Comparison of ENCODE assay signal across 2 cellular contexts in the genomic region with DNA sequence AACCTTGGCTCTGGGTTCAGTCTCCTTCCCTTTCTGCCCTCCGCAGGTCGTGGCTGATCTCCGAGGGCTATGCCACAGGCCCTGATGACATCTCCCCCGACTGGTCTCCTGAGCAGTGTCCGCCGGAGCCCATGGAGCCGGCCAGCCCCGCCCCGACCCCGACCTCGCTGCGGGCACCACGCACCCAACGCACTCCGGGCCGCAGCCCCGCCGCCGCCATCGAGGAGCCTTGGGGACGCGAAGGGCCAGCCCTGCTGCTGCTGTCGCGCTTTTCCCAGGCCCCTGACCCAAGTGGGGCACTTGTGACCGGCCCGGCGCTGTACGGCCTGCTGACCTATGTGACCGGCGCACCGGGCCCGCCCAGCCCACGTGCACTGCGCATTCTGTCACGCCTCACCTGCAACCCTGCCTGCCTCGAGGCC.
TF ChIP-seq lines count a peak whose summit lies in the region.

No MANE protein-coding gene starts in this region.

TF ChIP-seq in SK-N-SH, 30 proteins besides CTCF, POLR2A, EP300 and RAD21:
- TF ChIP-seq TAF1 (IDR thresholded peaks at IDR 0.05; ENCODE audit: borderline replicate concordance, low read depth, low read length): no peak
- no peak for TF ChIP-seq ELF1 (IDR thresholded peaks at IDR 0.05)
- TF ChIP-seq GATA2 (CRISPR knock-in tag; IDR thresholded peaks at IDR 0.05): no peak
- TF ChIP-seq GABPA (IDR thresholded peaks at IDR 0.05; ENCODE audit: low read depth): no peak
- no peak for TF ChIP-seq POLR2AphosphoS5 (IDR thresholded peaks at IDR 0.05; ENCODE audit: low read depth, low read length)
- TF ChIP-seq EZH2phosphoT487 (IDR thresholded peaks at IDR 0.05; ENCODE audit: borderline replicate concordance, low read depth): no peak
- TF ChIP-seq RXRA (IDR thresholded peaks at IDR 0.05; ENCODE audit: borderline replicate concordance, low read depth): no peak
- TF ChIP-seq, protein P1, sequence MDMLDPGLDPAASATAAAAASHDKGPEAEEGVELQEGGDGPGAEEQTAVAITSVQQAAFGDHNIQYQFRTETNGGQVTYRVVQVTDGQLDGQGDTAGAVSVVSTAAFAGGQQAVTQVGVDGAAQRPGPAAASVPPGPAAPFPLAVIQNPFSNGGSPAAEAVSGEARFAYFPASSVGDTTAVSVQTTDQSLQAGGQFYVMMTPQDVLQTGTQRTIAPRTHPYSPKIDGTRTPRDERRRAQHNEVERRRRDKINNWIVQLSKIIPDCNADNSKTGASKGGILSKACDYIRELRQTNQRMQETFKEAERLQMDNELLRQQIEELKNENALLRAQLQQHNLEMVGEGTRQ (IDR thresholded peaks at IDR 0.05; ENCODE audit: borderline replicate concordance, low read depth, low read length): no peak
- no peak for TF ChIP-seq TEAD4 (IDR thresholded peaks at IDR 0.05; ENCODE audit: borderline replicate concordance, insufficient read depth)
- TF ChIP-seq, protein P2, sequence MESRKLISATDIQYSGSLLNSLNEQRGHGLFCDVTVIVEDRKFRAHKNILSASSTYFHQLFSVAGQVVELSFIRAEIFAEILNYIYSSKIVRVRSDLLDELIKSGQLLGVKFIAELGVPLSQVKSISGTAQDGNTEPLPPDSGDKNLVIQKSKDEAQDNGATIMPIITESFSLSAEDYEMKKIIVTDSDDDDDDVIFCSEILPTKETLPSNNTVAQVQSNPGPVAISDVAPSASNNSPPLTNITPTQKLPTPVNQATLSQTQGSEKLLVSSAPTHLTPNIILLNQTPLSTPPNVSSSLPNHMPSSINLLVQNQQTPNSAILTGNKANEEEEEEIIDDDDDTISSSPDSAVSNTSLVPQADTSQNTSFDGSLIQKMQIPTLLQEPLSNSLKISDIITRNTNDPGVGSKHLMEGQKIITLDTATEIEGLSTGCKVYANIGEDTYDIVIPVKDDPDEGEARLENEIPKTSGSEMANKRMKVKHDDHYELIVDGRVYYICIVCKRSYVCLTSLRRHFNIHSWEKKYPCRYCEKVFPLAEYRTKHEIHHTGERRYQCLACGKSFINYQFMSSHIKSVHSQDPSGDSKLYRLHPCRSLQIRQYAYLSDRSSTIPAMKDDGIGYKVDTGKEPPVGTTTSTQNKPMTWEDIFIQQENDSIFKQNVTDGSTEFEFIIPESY (IDR thresholded peaks at IDR 0.05; ENCODE audit: borderline replicate concordance, low read depth): no peak
- TF ChIP-seq, protein P3, sequence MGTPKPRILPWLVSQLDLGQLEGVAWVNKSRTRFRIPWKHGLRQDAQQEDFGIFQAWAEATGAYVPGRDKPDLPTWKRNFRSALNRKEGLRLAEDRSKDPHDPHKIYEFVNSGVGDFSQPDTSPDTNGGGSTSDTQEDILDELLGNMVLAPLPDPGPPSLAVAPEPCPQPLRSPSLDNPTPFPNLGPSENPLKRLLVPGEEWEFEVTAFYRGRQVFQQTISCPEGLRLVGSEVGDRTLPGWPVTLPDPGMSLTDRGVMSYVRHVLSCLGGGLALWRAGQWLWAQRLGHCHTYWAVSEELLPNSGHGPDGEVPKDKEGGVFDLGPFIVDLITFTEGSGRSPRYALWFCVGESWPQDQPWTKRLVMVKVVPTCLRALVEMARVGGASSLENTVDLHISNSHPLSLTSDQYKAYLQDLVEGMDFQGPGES (IDR thresholded peaks at IDR 0.05; ENCODE audit: low read depth, low read length): no peak
- no peak for TF ChIP-seq FOSL2 (IDR thresholded peaks at IDR 0.05; ENCODE audit: borderline replicate concordance, low read depth)
- TF ChIP-seq, protein P4, sequence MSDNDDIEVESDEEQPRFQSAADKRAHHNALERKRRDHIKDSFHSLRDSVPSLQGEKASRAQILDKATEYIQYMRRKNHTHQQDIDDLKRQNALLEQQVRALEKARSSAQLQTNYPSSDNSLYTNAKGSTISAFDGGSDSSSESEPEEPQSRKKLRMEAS (IDR thresholded peaks at IDR 0.05; ENCODE audit: low read depth): no peak
- TF ChIP-seq NRF1 (IDR thresholded peaks at IDR 0.05; ENCODE audit: low read depth, low read length): no peak
- TF ChIP-seq YY1 (IDR thresholded peaks at IDR 0.05; ENCODE audit: low read depth): no peak
- no peak for TF ChIP-seq MEF2A (IDR thresholded peaks at IDR 0.05; ENCODE audit: borderline replicate concordance, low read depth)
TF ChIP-seq in SK-N-SH: peak in this region for 0.

TF ChIP-seq in SK-N-SH treated with all-trans-retinoic acid at 6 μM for 48 hours, 23 proteins besides CTCF, POLR2A, EP300 and RAD21:
- TF ChIP-seq, protein P5, sequence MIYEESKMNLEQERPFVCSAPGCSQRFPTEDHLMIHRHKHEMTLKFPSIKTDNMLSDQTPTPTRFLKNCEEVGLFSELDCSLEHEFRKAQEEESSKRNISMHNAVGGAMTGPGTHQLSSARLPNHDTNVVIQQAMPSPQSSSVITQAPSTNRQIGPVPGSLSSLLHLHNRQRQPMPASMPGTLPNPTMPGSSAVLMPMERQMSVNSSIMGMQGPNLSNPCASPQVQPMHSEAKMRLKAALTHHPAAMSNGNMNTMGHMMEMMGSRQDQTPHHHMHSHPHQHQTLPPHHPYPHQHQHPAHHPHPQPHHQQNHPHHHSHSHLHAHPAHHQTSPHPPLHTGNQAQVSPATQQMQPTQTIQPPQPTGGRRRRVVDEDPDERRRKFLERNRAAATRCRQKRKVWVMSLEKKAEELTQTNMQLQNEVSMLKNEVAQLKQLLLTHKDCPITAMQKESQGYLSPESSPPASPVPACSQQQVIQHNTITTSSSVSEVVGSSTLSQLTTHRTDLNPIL (CRISPR knock-in tag; IDR thresholded peaks at IDR 0.05; ENCODE audit: low read depth): no peak
- TF ChIP-seq ZNF8 (CRISPR knock-in tag; IDR thresholded peaks at IDR 0.05) (no peak), CSDC2 (CRISPR knock-in tag; IDR thresholded peaks at IDR 0.05) (no peak), ARNTL (CRISPR knock-in tag; IDR thresholded peaks at IDR 0.05; ENCODE audit: borderline replicate concordance, low read depth) (no peak), ZFP30 (CRISPR knock-in tag; IDR thresholded peaks at IDR 0.05) (no peak), ZFP3 (CRISPR knock-in tag; IDR thresholded peaks at IDR 0.05) (no peak), TOX (CRISPR knock-in tag; IDR thresholded peaks at IDR 0.05; ENCODE audit: borderline replicate concordance) (no peak), OSR1 (CRISPR knock-in tag; IDR thresholded peaks at IDR 0.05) (no peak), ISL1 (CRISPR knock-in tag; IDR thresholded peaks at IDR 0.05) (no peak), GLIS3 (CRISPR knock-in tag; IDR thresholded peaks at IDR 0.05) (no peak), TCF4 (CRISPR knock-in tag; IDR thresholded peaks at IDR 0.05; ENCODE audit: borderline replicate concordance) (no peak), BACH2 (CRISPR knock-in tag; IDR thresholded peaks at IDR 0.05; ENCODE audit: borderline replicate concordance) (no peak), ZNF70 (CRISPR knock-in tag; IDR thresholded peaks at IDR 0.05) (no peak)
- TF ChIP-seq, protein P6, sequence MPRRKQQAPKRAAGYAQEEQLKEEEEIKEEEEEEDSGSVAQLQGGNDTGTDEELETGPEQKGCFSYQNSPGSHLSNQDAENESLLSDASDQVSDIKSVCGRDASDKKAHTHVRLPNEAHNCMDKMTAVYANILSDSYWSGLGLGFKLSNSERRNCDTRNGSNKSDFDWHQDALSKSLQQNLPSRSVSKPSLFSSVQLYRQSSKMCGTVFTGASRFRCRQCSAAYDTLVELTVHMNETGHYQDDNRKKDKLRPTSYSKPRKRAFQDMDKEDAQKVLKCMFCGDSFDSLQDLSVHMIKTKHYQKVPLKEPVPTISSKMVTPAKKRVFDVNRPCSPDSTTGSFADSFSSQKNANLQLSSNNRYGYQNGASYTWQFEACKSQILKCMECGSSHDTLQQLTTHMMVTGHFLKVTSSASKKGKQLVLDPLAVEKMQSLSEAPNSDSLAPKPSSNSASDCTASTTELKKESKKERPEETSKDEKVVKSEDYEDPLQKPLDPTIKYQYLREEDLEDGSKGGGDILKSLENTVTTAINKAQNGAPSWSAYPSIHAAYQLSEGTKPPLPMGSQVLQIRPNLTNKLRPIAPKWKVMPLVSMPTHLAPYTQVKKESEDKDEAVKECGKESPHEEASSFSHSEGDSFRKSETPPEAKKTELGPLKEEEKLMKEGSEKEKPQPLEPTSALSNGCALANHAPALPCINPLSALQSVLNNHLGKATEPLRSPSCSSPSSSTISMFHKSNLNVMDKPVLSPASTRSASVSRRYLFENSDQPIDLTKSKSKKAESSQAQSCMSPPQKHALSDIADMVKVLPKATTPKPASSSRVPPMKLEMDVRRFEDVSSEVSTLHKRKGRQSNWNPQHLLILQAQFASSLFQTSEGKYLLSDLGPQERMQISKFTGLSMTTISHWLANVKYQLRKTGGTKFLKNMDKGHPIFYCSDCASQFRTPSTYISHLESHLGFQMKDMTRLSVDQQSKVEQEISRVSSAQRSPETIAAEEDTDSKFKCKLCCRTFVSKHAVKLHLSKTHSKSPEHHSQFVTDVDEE (CRISPR knock-in tag; IDR thresholded peaks at IDR 0.05): no peak
- TF ChIP-seq, protein P7, sequence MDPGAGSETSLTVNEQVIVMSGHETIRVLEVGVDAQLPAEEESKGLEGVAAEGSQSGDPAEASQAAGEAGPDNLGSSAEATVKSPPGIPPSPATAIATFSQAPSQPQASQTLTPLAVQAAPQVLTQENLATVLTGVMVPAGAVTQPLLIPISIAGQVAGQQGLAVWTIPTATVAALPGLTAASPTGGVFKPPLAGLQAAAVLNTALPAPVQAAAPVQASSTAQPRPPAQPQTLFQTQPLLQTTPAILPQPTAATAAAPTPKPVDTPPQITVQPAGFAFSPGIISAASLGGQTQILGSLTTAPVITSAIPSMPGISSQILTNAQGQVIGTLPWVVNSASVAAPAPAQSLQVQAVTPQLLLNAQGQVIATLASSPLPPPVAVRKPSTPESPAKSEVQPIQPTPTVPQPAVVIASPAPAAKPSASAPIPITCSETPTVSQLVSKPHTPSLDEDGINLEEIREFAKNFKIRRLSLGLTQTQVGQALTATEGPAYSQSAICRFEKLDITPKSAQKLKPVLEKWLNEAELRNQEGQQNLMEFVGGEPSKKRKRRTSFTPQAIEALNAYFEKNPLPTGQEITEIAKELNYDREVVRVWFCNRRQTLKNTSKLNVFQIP (CRISPR knock-in tag; IDR thresholded peaks at IDR 0.05; ENCODE audit: borderline replicate concordance, low read depth): no peak
TF ChIP-seq in SK-N-SH treated with all-trans-retinoic acid at 6 μM for 48 hours: peak in this region for 0.
